ENCODE assay signal across 18 cellular contexts in genomic region chr1:94667716-94668282, GRCh38.
DNase-seq lines count a peak whose midpoint lies in the region; ATAC-seq, FAIRE-seq and TF ChIP-seq lines count a peak whose summit lies in the region.
"Had no signal": no experiment of that assay in that cellular context is flagged by ENCODE, and none has a peak within 500 bp of the region (broad histone marks: within the 10 kb centered on the region; RNA-seq: fewer than 3 reads in every experiment).

No MANE protein-coding gene starts in this region.

- no peak overlapping the region for H3K4me3 ChIP-seq in HUES48 (ENCODE audit: low read depth, low read length)
- no peak overlapping the region for H3K4me3 ChIP-seq in keratinocyte (ENCODE audit: control insufficient read depth in 2 of 3, extremely low read depth in 1 of 3, insufficient read depth in 2 of 3, low read depth in 1 of 3, low read length in 3 of 3)

- H2AFZ ChIP-seq in keratinocyte (ENCODE audit: control insufficient read depth, low read length): peak overlapping the region; percentile 23

- H3K36me3 Mint-ChIP-seq in WTC11 (peaks cover 16% of the 10 kb centered on the region), type B pancreatic cell (peaks cover 4% of the 10 kb centered on the region), osteocyte (ENCODE audit: unreplicated experiment) (no peaks in the 10 kb centered on the region)

- peaks cover 42% of the 10 kb centered on the region for H3K4me1 ChIP-seq in HUES48 (ENCODE audit: control insufficient read depth, insufficient read depth, low read length)
- no peaks in the 10 kb centered on the region for H3K4me1 ChIP-seq in keratinocyte (ENCODE audit: control insufficient read depth, extremely low read depth, insufficient read depth, low read length)

- H3K27ac Mint-ChIP-seq in WTC11 (peak overlapping the region; percentile 68), type B pancreatic cell (peak overlapping the region; percentile 20), osteocyte (ENCODE audit: unreplicated experiment) (no peak overlapping the region)

- no peak overlapping the region for H3K4me2 ChIP-seq in keratinocyte (ENCODE audit: control insufficient read depth, extremely low read depth, insufficient read depth, low read depth, low read length)

- H3K36me3 ChIP-seq in HUES48 (ENCODE audit: control insufficient read depth, insufficient read depth, low read length): 0 out of 2 replicates have a peak, but pooled peaks cover 3% of the 10 kb centered on the region
- H3K36me3 ChIP-seq in keratinocyte (ENCODE audit: control insufficient read depth in 2 of 2, extremely low read depth in 1 of 2, insufficient read depth in 2 of 2, low read length in 2 of 2): no peaks in the 10 kb centered on the region

- dilution Hi-C loops in keratinocyte (cut with MboI; ENCODE audit: extremely low pct_ligation_motif_present, low sequenced_read_pairs): no loop called here

- H3K79me2 ChIP-seq in keratinocyte (ENCODE audit: control insufficient read depth, insufficient read depth, low read length): no peaks in the 10 kb centered on the region

- no peak for TF ChIP-seq CTCF in WTC11 (IDR thresholded peaks at IDR 0.05)
- no peak for TF ChIP-seq CTCF in keratinocyte (optimal IDR thresholded peaks at IDR 0.05 in 1 of 3, IDR thresholded peaks at IDR 0.05 in 1 of 3, conservative IDR thresholded peaks at IDR 0.05 in 1 of 3; ENCODE audit: extremely low read depth in 1 of 3, insufficient read depth in 2 of 3, low read length in 3 of 3)
- no peak for TF ChIP-seq CTCF in type B pancreatic cell (conservative IDR thresholded peaks at IDR 0.05)
- TF ChIP-seq CTCF in osteocyte (IDR thresholded peaks at IDR 0.05): no peak

- no peaks in the 10 kb centered on the region for H3K9me1 ChIP-seq in keratinocyte (ENCODE audit: control insufficient read depth, extremely low read depth, insufficient read depth, low read length)

- no peaks in the 10 kb centered on the region for H4K20me1 ChIP-seq in keratinocyte (ENCODE audit: control insufficient read depth, extremely low read depth, insufficient read depth, low read length)

- H3K27me3 Mint-ChIP-seq in WTC11 (ENCODE audit: low read depth) (no peaks in the 10 kb centered on the region; the same call in none of the 2 replicates), type B pancreatic cell (no peaks in the 10 kb centered on the region), osteocyte (ENCODE audit: unreplicated experiment) (peaks cover 4% of the 10 kb centered on the region)

- H3K27me3 ChIP-seq in HUES48 (ENCODE audit: control insufficient read depth, insufficient read depth, low read length) (no peaks in the 10 kb centered on the region), keratinocyte (ENCODE audit: control insufficient read depth, extremely low read depth, insufficient read depth, low read length) (no peaks in the 10 kb centered on the region)

- DNase-seq in WTC11 (ENCODE audit: low spot score) (no peak), keratinocyte (ENCODE audit: low read depth, low spot score) (no peak), type B pancreatic cell (ENCODE audit: extremely low spot score, unreplicated experiment) (no peak), osteocyte (ENCODE audit: extremely low spot score, unreplicated experiment) (no peak), NCI-H146 (lab: John Stamatoyannopoulos, UW) (no peak)
- DNase-seq: ACHN, DMS53, H7, KBM-7, NCI-H1048, NCI-H1436 treated with DMSO at 0.1 percent for 48 hours, NCI-H2081 treated with DMSO at 0.1 percent for 48 hours, NCI-H2227 treated with DMSO at 0.1 percent for 48 hours, NCI-H524 had no signal

- H3K9me3 Mint-ChIP-seq in WTC11 (peaks cover 18% of the 10 kb centered on the region), type B pancreatic cell (peaks cover 11% of the 10 kb centered on the region), osteocyte (ENCODE audit: unreplicated experiment) (peaks cover 4% of the 10 kb centered on the region)

- ATAC-seq in WTC11: no peak
- ATAC-seq in HG03520 (IDR thresholded peaks at IDR 0.05; ENCODE audit: unreplicated experiment): no peak
- ATAC-seq: Panc1 had no signal

- POLR2A ChIA-PET in WTC11 (lab: Charles Lee): no interaction called here

- H3K27ac ChIP-seq in HUES48 (ENCODE audit: low read depth, low read length) (peak overlapping the region; percentile 86), keratinocyte (ENCODE audit: control insufficient read depth, insufficient read depth, low read length) (no peak overlapping the region)

- H3K9ac ChIP-seq in HUES48 (ENCODE audit: low read depth, low read length): no peak overlapping the region
- H3K9ac ChIP-seq in keratinocyte (ENCODE audit: control insufficient read depth, extremely low read depth, insufficient read depth, low read length): no peak overlapping the region

- peaks cover 14% of the 10 kb centered on the region for H3K9me3 ChIP-seq in HUES48 (ENCODE audit: control insufficient read depth, insufficient read depth, low read length)
- H3K9me3 ChIP-seq in keratinocyte (ENCODE audit: control insufficient read depth, low read depth, low read length): no peaks in the 10 kb centered on the region

- FAIRE-seq in keratinocyte (lab: Jason Lieb, UNC): peak; percentile 44
- FAIRE-seq: GM19239 had no signal

- CTCF ChIA-PET in WTC11 (lab: Charles Lee): interaction anchor here (1.2 to 3.0 kb wide), 2 partner anchors 25 to 134 kb away, joined by 4 to 11 read pairs; no protein-coding TSS in a partner anchor

- H3K4me1 Mint-ChIP-seq in WTC11 (peaks cover 54% of the 10 kb centered on the region), type B pancreatic cell (ENCODE audit: unreplicated experiment) (no peaks in the 10 kb centered on the region), osteocyte (ENCODE audit: unreplicated experiment) (peaks cover 6% of the 10 kb centered on the region)

- peak overlapping the region; percentile 12; the same call in 1 of the 2 replicates for H3K4me3 Mint-ChIP-seq in WTC11
- H3K4me3 Mint-ChIP-seq in type B pancreatic cell: no peak overlapping the region
- H3K4me3 Mint-ChIP-seq in osteocyte (ENCODE audit: unreplicated experiment): no peak overlapping the region

TF ChIP-seq in WTC11, 78 proteins besides CTCF, POLR2A, EP300 and RAD21 (continues in another document):
- TF ChIP-seq GTF2I (CRISPR knock-in tag; conservative IDR thresholded peaks at IDR 0.05) (no peak), MAX (CRISPR knock-in tag; IDR thresholded peaks at IDR 0.05) (no peak), ATF2 (CRISPR knock-in tag; IDR thresholded peaks at IDR 0.05; ENCODE audit: borderline replicate concordance, low read depth) (no peak), FOXP4 (CRISPR knock-in tag; IDR thresholded peaks at IDR 0.05) (no peak), AFF4 (CRISPR knock-in tag; IDR thresholded peaks at IDR 0.05; ENCODE audit: borderline replicate concordance) (no peak), CBFB (CRISPR knock-in tag; IDR thresholded peaks at IDR 0.05; ENCODE audit: low read depth) (no peak)
